In genomic region chr1:160207118-160207650, GRCh38 we compare ENCODE assay signal across 9 cellular contexts. TPM values are rescaled to one million over a fixed set of nuclear protein-coding genes. Genes with fewer than 3 reads are reported as not detected.
A peak's percentile ranks its signal among the peaks of the same experiment; 100 is the strongest.
DNase-seq lines count a peak whose midpoint lies in the region; ATAC-seq and TF ChIP-seq lines count a peak whose summit lies in the region.
"Had no signal": no experiment of that assay in that cellular context is flagged by ENCODE, and none has a peak within 500 bp of the region (broad histone marks: within the 10 kb centered on the region; RNA-seq: fewer than 3 reads in every experiment).

No MANE protein-coding gene starts in this region.

- no peak for TF ChIP-seq CTCF in AG04449 (IDR thresholded peaks at IDR 0.05; ENCODE audit: insufficient read depth, low read length, missing control alignments)
- no peak for TF ChIP-seq CTCF in MCF 10A (IDR thresholded peaks at IDR 0.05; ENCODE audit: unreplicated experiment)
- TF ChIP-seq CTCF in omental fat pad (IDR thresholded peaks at IDR 0.05): no peak
- no peak for TF ChIP-seq CTCF in left lung (IDR thresholded peaks at IDR 0.05)

- intact Hi-C loops in MCF 10A (cut with micrococcal nuclease) (loop anchor here (5.0 kb wide), 1 partner anchor 45 kb away; no protein-coding TSS in a partner anchor), left lung (cut with DNase I) (no loop called here)

- H3K4me3 ChIP-seq in AG04449 (ENCODE audit: low read depth, low read length) (peak overlapping the region; percentile 96), HUES48 (ENCODE audit: low read depth, low read length) (no peak overlapping the region), left lung (peak overlapping the region in 1 of 2 donors; percentile 93)

- peak overlapping the region; percentile 17 for H3K27ac Mint-ChIP-seq in MCF 10A (ENCODE audit: low read depth, unreplicated experiment)
- H3K27ac Mint-ChIP-seq in naive thymus-derived CD8-positive, alpha-beta T cell: peak overlapping the region in 9 of 10 donors; percentile 9 to 92 (median 71)

- H3K9me3 Mint-ChIP-seq in MCF 10A (ENCODE audit: unreplicated experiment): no peaks in the 10 kb centered on the region
- H3K9me3 Mint-ChIP-seq in naive thymus-derived CD8-positive, alpha-beta T cell: no peaks in the 10 kb centered on the region

- no peaks in the 10 kb centered on the region for H3K9me3 ChIP-seq in HUES48 (ENCODE audit: control insufficient read depth, insufficient read depth, low read length)
- H3K9me3 ChIP-seq in left lung: no peaks in the 10 kb centered on the region

- H3K4me1 ChIP-seq in HUES48 (ENCODE audit: control insufficient read depth, insufficient read depth, low read length) (peaks cover 63% of the 10 kb centered on the region), left lung (peaks cover 28 to 60% of the 10 kb centered on the region in 2 donors)

- peaks cover 25% of the 10 kb centered on the region for H3K36me3 Mint-ChIP-seq in MCF 10A (ENCODE audit: insufficient read depth, unreplicated experiment)
- H3K36me3 Mint-ChIP-seq in naive thymus-derived CD8-positive, alpha-beta T cell: peaks cover 0 to 10% (median 0%) of the 10 kb centered on the region in 3 donors

- peak overlapping the region; percentile 62 for H3K27ac ChIP-seq in HUES48 (ENCODE audit: low read depth, low read length)
- H3K27ac ChIP-seq in left lung: peak overlapping the region in 1 of 2 donors; percentile 88

- CTCF ChIA-PET in AG04449 (lab: Yijun Ruan, JAX): interaction anchor here (4.4 to 11.7 kb wide), 4 partner anchors 13 to 106 kb away, joined by 17 to 214 read pairs (median 76); partner anchors contain the start of gene CASQ1
- CTCF ChIA-PET in MCF 10A (lab: Yijun Ruan, JAX): interaction anchor here (0.6 to 11.6 kb wide), 12 partner anchors 12 to 396 kb away, joined by 3 to 99 read pairs (median 4); no protein-coding TSS in a partner anchor

- no TSS peak for BruUV-seq in MCF 10A (replicated peaks; lab: Mats Ljungman, UMichigan)

- peaks cover 25% of the 10 kb centered on the region for H3K4me1 Mint-ChIP-seq in MCF 10A (ENCODE audit: insufficient read depth, unreplicated experiment)
- H3K4me1 Mint-ChIP-seq in naive thymus-derived CD8-positive, alpha-beta T cell: peaks cover 23 to 51% (median 40%) of the 10 kb centered on the region in 4 donors

- H3K9ac ChIP-seq in HUES48 (ENCODE audit: low read depth, low read length): no peak overlapping the region

- H3K27me3 ChIP-seq in HUES48 (ENCODE audit: control insufficient read depth, insufficient read depth, low read length): no peaks in the 10 kb centered on the region
- no peaks in the 10 kb centered on the region for H3K27me3 ChIP-seq in left lung

- POLR2A ChIA-PET in AG04449 (lab: Yijun Ruan, JAX): interaction anchor here (1.3 to 7.3 kb wide), 2 partner anchors 12 to 14 kb away, joined by 4 to 34 read pairs; no protein-coding TSS in a partner anchor
- POLR2A ChIA-PET in MCF 10A (lab: Yijun Ruan, JAX): interaction anchor here (0.7 to 4.7 kb wide), 8 partner anchors 11 to 113 kb away, joined by 3 to 29 read pairs (median 4); partner anchors contain the start of genes DCAF8 and IGSF8
- POLR2A ChIA-PET in naive thymus-derived CD8-positive, alpha-beta T cell (lab: Charles Lee): interaction anchor here (0.6 to 1.9 kb wide), 2 partner anchors 11 to 15 kb away, joined by 4 to 5 read pairs; no protein-coding TSS in a partner anchor

- H3K27me3 Mint-ChIP-seq in MCF 10A (ENCODE audit: insufficient read depth, unreplicated experiment): no peaks in the 10 kb centered on the region
- H3K27me3 Mint-ChIP-seq in naive thymus-derived CD8-positive, alpha-beta T cell: no peaks in the 10 kb centered on the region

- H3K36me3 ChIP-seq in HUES48 (ENCODE audit: control insufficient read depth, insufficient read depth, low read length): peaks cover 43% of the 10 kb centered on the region
- H3K36me3 ChIP-seq in left lung: peaks cover 2 to 39% of the 10 kb centered on the region in 2 donors

- DNase-seq in AG04449 (ENCODE audit: low read depth, low spot score) (no peak), MCF 10A (ENCODE audit: unreplicated experiment) (no peak), NCI-H510A (lab: John Stamatoyannopoulos, UW) (no peak), omental fat pad (ENCODE audit: low spot score) (no peak), NOMO-1 (lab: John Stamatoyannopoulos, UW; ENCODE audit: unreplicated experiment in 2 of 2) (no peak), left lung (no peak)
- DNase-seq in naive thymus-derived CD8-positive, alpha-beta T cell: no peak
- DNase-seq: SIG-M5 had no signal

- peak overlapping the region; percentile 82 for H3K4me3 Mint-ChIP-seq in MCF 10A (ENCODE audit: unreplicated experiment)
- H3K4me3 Mint-ChIP-seq in naive thymus-derived CD8-positive, alpha-beta T cell: peak overlapping the region in 8 of 10 donors; percentile 16 to 95 (median 86)

- no peak for ATAC-seq in naive thymus-derived CD8-positive, alpha-beta T cell
- no peak for ATAC-seq in omental fat pad (ENCODE audit: low FRiP score)
- no peak for ATAC-seq in left lung

RNA-seq across cellular contexts. Expression of gene PEA15, which starts 2.0 kb away (rescaled TPM):
- total RNA-seq in MCF 10A (2022): 183 and 198 TPM in 2 replicates
- total RNA-seq in naive thymus-derived CD8-positive, alpha-beta T cell: 10 to 100 TPM; 13.1 to 13.2 TPM
- 1 to 10 TPM; 3.9 to 4.6 (median 4.3) TPM for polyA plus RNA-seq in naive thymus-derived CD8-positive, alpha-beta T cell
- 100 to 1,000 TPM in 3 of 4 donors, 10 to 100 TPM in 1; 89.1 to 214 (median 153) TPM for total RNA-seq in omental fat pad
- total RNA-seq in left lung: 100 to 1,000 TPM; 175 to 178 TPM

RNA-seq across cellular contexts. Expression of gene CASQ1, which starts 16.8 kb away (rescaled TPM):
- total RNA-seq in MCF 10A (2022) (not detected in 2 replicates), omental fat pad (under 1 TPM in 2 of 4 donors, not detected in 2; 0.48 to 0.69 TPM), left lung (under 1 TPM; 0.17 to 0.29 TPM)
- not detected for total RNA-seq in naive thymus-derived CD8-positive, alpha-beta T cell
- not detected for polyA plus RNA-seq in naive thymus-derived CD8-positive, alpha-beta T cell

RNA-seq across cellular contexts. Expression of gene DCAF8, which starts 55.2 kb away (rescaled TPM):
- total RNA-seq in MCF 10A (2022) (181 and 208 TPM in 2 replicates), omental fat pad (100 to 1,000 TPM; 101 to 164 (median 134) TPM), left lung (10 to 100 TPM; 93.9 to 99.3 TPM)
- total RNA-seq in naive thymus-derived CD8-positive, alpha-beta T cell: 100 to 1,000 TPM; 256 TPM
- 10 to 100 TPM; 46.9 to 51.6 (median 49.5) TPM for polyA plus RNA-seq in naive thymus-derived CD8-positive, alpha-beta T cell

RNA-seq across cellular contexts. Expression of gene ATP1A4, which starts 55.8 kb away (rescaled TPM):
- total RNA-seq in MCF 10A (2022) (not detected in 2 replicates), omental fat pad (1 to 10 TPM in 1 of 4 donors, under 1 TPM in 1, not detected in 2; 0.47 to 1.6 TPM), left lung (not detected)
- total RNA-seq in naive thymus-derived CD8-positive, alpha-beta T cell: not detected
- not detected for polyA plus RNA-seq in naive thymus-derived CD8-positive, alpha-beta T cell

Comparison
In these comparisons a context has a peak if more than half of its experiments do, and no peak if none do; other contexts are left out.
1. RNA of gene PEA15, which starts 2.0 kb away (total RNA-seq): 89.1 to 214 TPM in omental fat pad, 183 to 198 TPM in MCF 10A and 175 to 178 TPM in left lung; 13.1 to 13.2 TPM in naive thymus-derived CD8-positive, alpha-beta T cell; every median in the first group is over 4 times any median in the second.